Comparison of ENCODE assay signal across 1 cellular context in the genomic region with DNA sequence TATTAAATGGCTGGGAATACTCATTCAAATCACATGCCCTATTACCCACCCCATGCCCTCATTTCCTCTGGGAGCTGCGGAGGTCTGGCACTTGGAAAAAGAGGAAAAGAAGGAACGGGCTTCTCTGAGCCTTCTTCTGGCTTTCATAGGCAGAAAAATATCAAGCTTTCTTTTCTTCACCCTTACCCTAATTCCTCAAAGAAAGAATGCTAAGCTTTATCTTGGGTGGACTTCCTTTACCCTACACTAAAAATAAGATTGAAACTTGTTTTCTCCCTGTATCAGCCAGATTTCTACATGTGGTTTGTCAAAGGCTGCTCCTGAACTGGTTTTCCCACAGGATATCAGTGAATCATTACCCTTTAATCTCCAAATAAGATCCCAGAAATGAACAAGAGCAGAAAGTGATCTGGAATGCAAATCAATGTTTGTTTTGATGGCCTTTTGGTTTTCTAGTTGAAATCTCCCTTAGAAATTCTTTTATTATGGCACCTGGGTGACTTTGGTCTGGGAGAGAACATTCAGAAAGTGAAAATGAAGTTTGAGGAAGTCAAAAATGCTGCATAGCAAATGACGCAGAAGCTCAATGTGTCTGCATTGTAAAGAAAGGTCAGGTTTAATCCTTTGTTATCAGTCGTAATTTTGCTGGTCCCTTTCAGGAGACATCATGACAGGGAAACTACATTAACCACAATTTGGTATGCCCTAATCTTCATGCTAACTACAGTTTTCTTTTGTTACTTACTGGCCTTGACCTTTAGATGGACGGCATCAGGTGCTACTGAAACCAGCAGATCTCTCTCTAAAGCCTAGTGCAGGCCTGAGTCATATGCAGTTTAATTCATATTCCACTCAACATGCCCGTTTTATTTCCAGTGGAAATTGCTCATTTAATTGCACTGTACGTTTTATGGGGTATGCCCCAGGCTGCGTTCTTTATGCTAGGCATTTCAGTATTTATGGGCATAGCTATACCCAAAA.
TF ChIP-seq lines count a peak whose summit lies in the region.

No MANE protein-coding gene starts in this region.

TF ChIP-seq in HepG2, 621 proteins besides CTCF, POLR2A, EP300 and RAD21 (continued from another document):
- TF ChIP-seq, protein P1, sequence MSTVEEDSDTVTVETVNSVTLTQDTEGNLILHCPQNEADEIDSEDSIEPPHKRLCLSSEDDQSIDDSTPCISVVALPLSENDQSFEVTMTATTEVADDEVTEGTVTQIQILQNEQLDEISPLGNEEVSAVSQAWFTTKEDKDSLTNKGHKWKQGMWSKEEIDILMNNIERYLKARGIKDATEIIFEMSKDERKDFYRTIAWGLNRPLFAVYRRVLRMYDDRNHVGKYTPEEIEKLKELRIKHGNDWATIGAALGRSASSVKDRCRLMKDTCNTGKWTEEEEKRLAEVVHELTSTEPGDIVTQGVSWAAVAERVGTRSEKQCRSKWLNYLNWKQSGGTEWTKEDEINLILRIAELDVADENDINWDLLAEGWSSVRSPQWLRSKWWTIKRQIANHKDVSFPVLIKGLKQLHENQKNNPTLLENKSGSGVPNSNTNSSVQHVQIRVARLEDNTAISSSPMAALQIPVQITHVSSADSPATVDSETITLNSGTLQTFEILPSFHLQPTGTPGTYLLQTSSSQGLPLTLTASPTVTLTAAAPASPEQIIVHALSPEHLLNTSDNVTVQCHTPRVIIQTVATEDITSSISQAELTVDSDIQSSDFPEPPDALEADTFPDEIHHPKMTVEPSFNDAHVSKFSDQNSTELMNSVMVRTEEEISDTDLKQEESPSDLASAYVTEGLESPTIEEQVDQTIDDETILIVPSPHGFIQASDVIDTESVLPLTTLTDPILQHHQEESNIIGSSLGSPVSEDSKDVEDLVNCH (CRISPR knock-in tag; IDR thresholded peaks at IDR 0.05), result no peak
- TF ChIP-seq ZNF777 (CRISPR knock-in tag; IDR thresholded peaks at IDR 0.05) (no peak), ZNF572 (CRISPR knock-in tag; IDR thresholded peaks at IDR 0.05) (no peak), CEBPB (IDR thresholded peaks at IDR 0.05; ENCODE audit: borderline replicate concordance, low read depth, low read length) (no peak)
- TF ChIP-seq, protein P2, sequence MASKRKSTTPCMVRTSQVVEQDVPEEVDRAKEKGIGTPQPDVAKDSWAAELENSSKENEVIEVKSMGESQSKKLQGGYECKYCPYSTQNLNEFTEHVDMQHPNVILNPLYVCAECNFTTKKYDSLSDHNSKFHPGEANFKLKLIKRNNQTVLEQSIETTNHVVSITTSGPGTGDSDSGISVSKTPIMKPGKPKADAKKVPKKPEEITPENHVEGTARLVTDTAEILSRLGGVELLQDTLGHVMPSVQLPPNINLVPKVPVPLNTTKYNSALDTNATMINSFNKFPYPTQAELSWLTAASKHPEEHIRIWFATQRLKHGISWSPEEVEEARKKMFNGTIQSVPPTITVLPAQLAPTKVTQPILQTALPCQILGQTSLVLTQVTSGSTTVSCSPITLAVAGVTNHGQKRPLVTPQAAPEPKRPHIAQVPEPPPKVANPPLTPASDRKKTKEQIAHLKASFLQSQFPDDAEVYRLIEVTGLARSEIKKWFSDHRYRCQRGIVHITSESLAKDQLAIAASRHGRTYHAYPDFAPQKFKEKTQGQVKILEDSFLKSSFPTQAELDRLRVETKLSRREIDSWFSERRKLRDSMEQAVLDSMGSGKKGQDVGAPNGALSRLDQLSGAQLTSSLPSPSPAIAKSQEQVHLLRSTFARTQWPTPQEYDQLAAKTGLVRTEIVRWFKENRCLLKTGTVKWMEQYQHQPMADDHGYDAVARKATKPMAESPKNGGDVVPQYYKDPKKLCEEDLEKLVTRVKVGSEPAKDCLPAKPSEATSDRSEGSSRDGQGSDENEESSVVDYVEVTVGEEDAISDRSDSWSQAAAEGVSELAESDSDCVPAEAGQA (IDR thresholded peaks at IDR 0.05; ENCODE audit: low read depth), result no peak
- TF ChIP-seq, protein P2 (CRISPR knock-in tag; IDR thresholded peaks at IDR 0.05; ENCODE audit: borderline replicate concordance), result no peak
- TF ChIP-seq, protein P3, sequence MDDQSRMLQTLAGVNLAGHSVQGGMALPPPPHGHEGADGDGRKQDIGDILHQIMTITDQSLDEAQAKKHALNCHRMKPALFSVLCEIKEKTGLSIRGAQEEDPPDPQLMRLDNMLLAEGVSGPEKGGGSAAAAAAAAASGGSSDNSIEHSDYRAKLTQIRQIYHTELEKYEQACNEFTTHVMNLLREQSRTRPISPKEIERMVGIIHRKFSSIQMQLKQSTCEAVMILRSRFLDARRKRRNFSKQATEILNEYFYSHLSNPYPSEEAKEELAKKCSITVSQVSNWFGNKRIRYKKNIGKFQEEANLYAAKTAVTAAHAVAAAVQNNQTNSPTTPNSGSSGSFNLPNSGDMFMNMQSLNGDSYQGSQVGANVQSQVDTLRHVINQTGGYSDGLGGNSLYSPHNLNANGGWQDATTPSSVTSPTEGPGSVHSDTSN (CRISPR knock-in tag; IDR thresholded peaks at IDR 0.05; ENCODE audit: borderline replicate concordance), result no peak
